Comparison of ENCODE assay signal across 27 cellular contexts in genomic region chr7:34389332-34390078, GRCh38.
"Had no signal": no experiment of that assay in that cellular context is flagged by ENCODE, and none has a peak within 500 bp of the region (broad histone marks: within the 10 kb centered on the region; RNA-seq: fewer than 3 reads in every experiment).

No MANE protein-coding gene starts in this region.

- H3K4me3 ChIP-seq: heart left ventricle, left lung, lung, pancreas, psoas muscle, thyroid gland, upper lobe of right lung had no signal

- H3K4me3 Mint-ChIP-seq: activated naive CD8-positive, alpha-beta T cell treated with anti-CD3 and anti-CD28 coated beads, Interleukin-2, amount 10 ng/mL, durations not matched to agents 7 days and 5 days; activated T-cell treated with anti-CD3 and anti-CD28 coated beads, Interleukin-2, amount 50 U/mL, for 4 hours; immature natural killer cell; natural killer cell; T-helper 1 cell treated with Interleukin-12 subunit alpha and Interleukin-12 subunit beta and Interleukin-4 antibody, amounts not matched to agents 30 μg/mL and 1 μg/mL, for 36 hours had no signal

- DNase-seq: activated CD4-positive, alpha-beta T cell treated with anti-CD3 and anti-CD28 coated beads for 4 hours; activated CD4-positive, alpha-beta T cell treated with anti-CD3 and anti-CD28 coated beads, Interleukin-2, amount 50 U/mL, for 48 hours; activated CD4-positive, CD25-positive, alpha-beta regulatory T cell; activated CD8-positive, alpha-beta memory T cell treated with anti-CD3 and anti-CD28 coated beads, Interleukin-2, amount 50 U/mL, for 48 hours; activated naive CD4-positive, alpha-beta T cell treated with Interleukin-2 at 50 U/mL for 16 hours; activated naive CD8-positive, alpha-beta T cell treated with anti-CD3 and anti-CD28 coated beads, Interleukin-2, amount 10 ng/mL, durations not matched to agents 7 days and 5 days; activated T-cell treated with anti-CD3 and anti-CD28 coated beads, Interleukin-2, amount 50 U/mL, for 4 hours; amniotic stem cell; cerebellar nuclear complex; cortex of kidney; heart left ventricle; immature natural killer cell; left lung; natural killer cell; pancreas; psoas muscle; right cardiac atrium; stimulated activated CD4-positive, alpha-beta T cell treated with anti-CD3 and anti-CD28 coated beads, Interleukin-12 subunit alpha, Interleukin-12 subunit beta, amount 100 ng/mL, for 4 hours; stimulated activated CD4-positive, alpha-beta T cell treated with anti-CD3 and anti-CD28 coated beads, Interleukin-4, amount 100 ng/mL, for 4 hours; stimulated activated naive CD8-positive, alpha-beta T cell treated with anti-CD3 and anti-CD28 coated beads, Interleukin-15, Interleukin-2, amounts not matched to agents 100 U/mL and 50 U/mL, for 24 hours; substantia nigra; thyroid gland; upper lobe of right lung had no signal

- H3K27ac Mint-ChIP-seq: activated naive CD8-positive, alpha-beta T cell treated with anti-CD3 and anti-CD28 coated beads, Interleukin-2, amount 10 ng/mL, durations not matched to agents 7 days and 5 days; activated T-helper 2 cell treated with anti-CD3 and anti-CD28 coated beads, Interferon-gamma antibody, Interleukin-2, Interleukin-4, amounts not matched to agents 10 μg/mL and 5 μg/mL and 100 μg/mL, durations not matched to agents 14 hours and 24 hours and 36 hours; immature natural killer cell; natural killer cell; T-helper 1 cell treated with Interleukin-12 subunit alpha and Interleukin-12 subunit beta and Interleukin-4 antibody, amounts not matched to agents 30 μg/mL and 1 μg/mL, for 36 hours had no signal

- H3K36me3 Mint-ChIP-seq: activated naive CD8-positive, alpha-beta T cell treated with anti-CD3 and anti-CD28 coated beads, Interleukin-2, amount 10 ng/mL, durations not matched to agents 7 days and 5 days; immature natural killer cell; natural killer cell had no signal

- FAIRE-seq: bronchial epithelial cell, pancreas had no signal

- H3K4me1 Mint-ChIP-seq: activated naive CD8-positive, alpha-beta T cell treated with anti-CD3 and anti-CD28 coated beads, Interleukin-2, amount 10 ng/mL, durations not matched to agents 7 days and 5 days; immature natural killer cell; natural killer cell had no signal

- H3K27me3 Mint-ChIP-seq: activated naive CD8-positive, alpha-beta T cell treated with anti-CD3 and anti-CD28 coated beads, Interleukin-2, amount 10 ng/mL, durations not matched to agents 7 days and 5 days had no signal

- H3K36me3 ChIP-seq: heart left ventricle, left lung, pancreas, thyroid gland, upper lobe of right lung had no signal

- H3K27me3 ChIP-seq: heart left ventricle, left lung, pancreas, thyroid gland, upper lobe of right lung had no signal

- H3K27ac ChIP-seq: heart left ventricle, left lung, pancreas, psoas muscle, thyroid gland, upper lobe of right lung had no signal

- ATAC-seq: activated T-cell treated with anti-CD3 and anti-CD28 coated beads, Interleukin-2, amount 50 U/mL, for 4 hours; heart left ventricle; left lung; natural killer cell; pancreas; psoas muscle; right cardiac atrium; stimulated activated naive CD8-positive, alpha-beta T cell treated with anti-CD3 and anti-CD28 coated beads, Interleukin-15, Interleukin-2, amounts not matched to agents 100 U/mL and 50 U/mL, for 24 hours; upper lobe of right lung had no signal

- H3K4me1 ChIP-seq: heart left ventricle, left lung, pancreas, psoas muscle, thyroid gland, upper lobe of right lung had no signal

- H3K9me3 ChIP-seq: heart left ventricle, pancreas, psoas muscle, thyroid gland, upper lobe of right lung had no signal
